16 cellular contexts compared by ENCODE assay signal in genomic region chr11:77522215-77522614, GRCh38. TPM values are rescaled to one million over a fixed set of nuclear protein-coding genes. Genes with fewer than 3 reads are reported as not detected.
A peak's percentile ranks its signal among the peaks of the same experiment; 100 is the strongest.
DNase-seq lines count a peak whose midpoint lies in the region; ATAC-seq and TF ChIP-seq lines count a peak whose summit lies in the region.
"Had no signal": no experiment of that assay in that cellular context is flagged by ENCODE, and none has a peak within 500 bp of the region (broad histone marks: within the 10 kb centered on the region; RNA-seq: fewer than 3 reads in every experiment).

No MANE protein-coding gene starts in this region.

- no peaks in the 10 kb centered on the region for H3K79me2 ChIP-seq in mesendoderm (ENCODE audit: control insufficient read depth, insufficient read depth, low read length)

- no peak overlapping the region for H3K4ac ChIP-seq in mesendoderm (ENCODE audit: low read depth, low read length)

- H2BK15ac ChIP-seq in mesendoderm (replicated peaks; ENCODE audit: low read depth) = no peak overlapping the region

- H3K27me3 ChIP-seq in NT2/D1 (ENCODE audit: insufficient read depth, insufficient read length) = no peaks in the 10 kb centered on the region
- no peaks in the 10 kb centered on the region for H3K27me3 ChIP-seq in mesendoderm (ENCODE audit: insufficient read depth, low read length, poor library complexity)

- H3K56ac ChIP-seq in mesendoderm (ENCODE audit: low read length) = no peak overlapping the region

- no peak overlapping the region for H2AK5ac ChIP-seq in mesendoderm (ENCODE audit: low read length)

- H3K27ac ChIP-seq in mesendoderm (ENCODE audit: low read depth, low read length) = no peak overlapping the region
- H3K27ac ChIP-seq: SK-N-MC had no signal

- H2BK120ac ChIP-seq in mesendoderm (ENCODE audit: low read depth, low read length) = no peak overlapping the region

- H4K8ac ChIP-seq in mesendoderm (ENCODE audit: low read depth, low read length) = no peak overlapping the region

- DNase-seq in ELR (ENCODE audit: low read depth) (peak; percentile 13), NT2/D1 (ENCODE audit: low read depth, low spot score) (peak; percentile 30), astrocyte of the spinal cord (ENCODE audit: low read depth, low spot score) (peak; percentile 70), mesendoderm (peak; percentile 62), NCI-H1092 treated with DMSO at 0.1 percent for 48 hours (lab: John Stamatoyannopoulos, UW) (no peak)
- DNase-seq in activated T-cell treated with anti-CD3 and anti-CD28 coated beads, Interleukin-2, amount 50 U/mL, for 1 hour = no peak
- DNase-seq: Calu3; CD4-positive, alpha-beta T cell; DMS79; GF-D8; NCI-H2107; NCI-H226; NCI-H526; NK-92 treated with Interleukin-12 subunit alpha and Interleukin-12 subunit beta, amount 100 ng/mL, for 24 hours had no signal

- no peak overlapping the region for H4K5ac ChIP-seq in mesendoderm (ENCODE audit: low read length)

- no peaks in the 10 kb centered on the region for H3K9me3 ChIP-seq in NT2/D1 (ENCODE audit: insufficient read depth, low read length)

- H3K18ac ChIP-seq in mesendoderm (ENCODE audit: low read length) = no peak overlapping the region

- no peaks in the 10 kb centered on the region for H3K4me1 ChIP-seq in NT2/D1 (ENCODE audit: insufficient read depth, insufficient read length)
- no peaks in the 10 kb centered on the region for H3K4me1 ChIP-seq in mesendoderm (ENCODE audit: control insufficient read depth, low read depth, low read length)

- TF ChIP-seq CTCF in astrocyte of the spinal cord (IDR thresholded peaks at IDR 0.05; ENCODE audit: low read depth, low read length) = no peak

- H3K36me3 ChIP-seq in NT2/D1 (ENCODE audit: insufficient read depth, insufficient read length, low read length) = no peaks in the 10 kb centered on the region
- H3K36me3 ChIP-seq in mesendoderm (ENCODE audit: control insufficient read depth, insufficient read depth, low read length) = no peaks in the 10 kb centered on the region

- no peak overlapping the region for H2BK5ac ChIP-seq in mesendoderm (ENCODE audit: low read length)

- no peak overlapping the region for H3K4me2 ChIP-seq in mesendoderm (ENCODE audit: low read length)

- H3K23ac ChIP-seq in mesendoderm (ENCODE audit: low read length) = no peak overlapping the region

- no peak for ATAC-seq in GM19452 (IDR thresholded peaks at IDR 0.05; ENCODE audit: unreplicated experiment)

- no peaks in the 10 kb centered on the region for H3K79me1 ChIP-seq in mesendoderm (ENCODE audit: low read length)

- in situ Hi-C loops in astrocyte of the spinal cord (cut with HindIII; ENCODE audit: low sequenced_read_pairs) = no loop called here

- H3K4me3 ChIP-seq in NT2/D1 (ENCODE audit: insufficient read length, low read depth) (no peak overlapping the region), astrocyte of the spinal cord (ENCODE audit: low read depth, low read length) (no peak overlapping the region), mesendoderm (ENCODE audit: low read length) (no peak overlapping the region)
- H3K4me3 ChIP-seq: SK-N-MC had no signal

- H3K9ac ChIP-seq in NT2/D1 (ENCODE audit: insufficient read length, low read depth) = no peak overlapping the region
- no peak overlapping the region for H3K9ac ChIP-seq in mesendoderm (ENCODE audit: low read length)

RNA-seq across cellular contexts. Expression of gene PAK1, which starts 48.3 kb away (rescaled TPM):
- 73.0 TPM for polyA plus RNA-seq in mesendoderm (2013, experiment 1 of 2)
- polyA plus RNA-seq in mesendoderm (2013, experiment 2 of 2) = 78.9 TPM

Comparison
In these comparisons a context has a peak if more than half of its experiments do, and no peak if none do; other contexts are left out.
1. DNase-seq: peak in ELR (single experiment), NT2/D1 (single experiment), astrocyte of the spinal cord (single experiment) and mesendoderm (single experiment); none in NCI-H1092 treated with DMSO at 0.1 percent for 48 hours (single experiment) and activated T-cell treated with anti-CD3 and anti-CD28 coated beads, Interleukin-2, amount 50 U/mL, for 1 hour (single experiment).